In genomic region chr17:45228985-45229517, GRCh38 we compare ENCODE assay signal across 8 cellular contexts. TPM values are rescaled to one million over a fixed set of nuclear protein-coding genes. Genes with fewer than 3 reads are reported as not detected.
DNase-seq lines count a peak whose midpoint lies in the region; ATAC-seq and TF ChIP-seq lines count a peak whose summit lies in the region.

No MANE protein-coding gene starts in this region.

- H3K27ac ChIP-seq in SJCRH30 (peak overlapping the region; percentile 43), skeletal muscle tissue (ENCODE audit: low read depth, low read length) (peak overlapping the region; percentile 84)

- H3K9me3 Mint-ChIP-seq in endothelial cell (ENCODE audit: unreplicated experiment), result no peaks in the 10 kb centered on the region

- peaks cover 9% of the 10 kb centered on the region for H3K27me3 Mint-ChIP-seq in endothelial cell (ENCODE audit: unreplicated experiment)

- peaks cover 22% of the 10 kb centered on the region for H3K4me1 Mint-ChIP-seq in endothelial cell (ENCODE audit: unreplicated experiment)

- H3K27me3 ChIP-seq in SJCRH30 (no peaks in the 10 kb centered on the region; the same call in 1 of the 2 replicates), skeletal muscle tissue (ENCODE audit: control insufficient read depth in 3 of 3, insufficient read depth in 3 of 3, low read length in 3 of 3) (no peaks in the 10 kb centered on the region)

- DNase-seq in SJCRH30 (peak; percentile 67 to 68), cardiac septum (ENCODE audit: low spot score) (peak; percentile 96), NCI-H146 treated with DMSO at 0.1 percent for 48 hours (lab: John Stamatoyannopoulos, UW; ENCODE audit: unreplicated experiment) (no peak), endothelial cell (ENCODE audit: low spot score) (no peak)
- DNase-seq in activated naive CD4-positive, alpha-beta T cell treated with Interleukin-2 at 50 U/mL for 16 hours, result peak; percentile 89

- no peaks in the 10 kb centered on the region for H3K9me3 ChIP-seq in SJCRH30 (replicated peaks)
- no peaks in the 10 kb centered on the region for H3K9me3 ChIP-seq in skeletal muscle tissue (ENCODE audit: control insufficient read depth in 3 of 3, low read length in 3 of 3)

- H3K27ac Mint-ChIP-seq in endothelial cell (ENCODE audit: unreplicated experiment), result no peak overlapping the region

- peak overlapping the region; percentile 42 to 72 (median 68) for H3K9ac ChIP-seq in skeletal muscle tissue (ENCODE audit: low read depth in 1 of 3, low read length in 3 of 3)

- peak overlapping the region; percentile 8 for H3K4me3 ChIP-seq in SJCRH30
- H3K4me3 ChIP-seq in skeletal muscle tissue (ENCODE audit: low read length in 3 of 3), result peak overlapping the region in 2 of 3 donors; percentile 3 to 38

- no peaks in the 10 kb centered on the region for H3K36me3 ChIP-seq in SJCRH30
- H3K36me3 ChIP-seq in skeletal muscle tissue (ENCODE audit: control insufficient read depth in 3 of 3, insufficient read depth in 3 of 3, low read length in 3 of 3), result no peaks in the 10 kb centered on the region

- TF ChIP-seq CTCF in endothelial cell (IDR thresholded peaks at IDR 0.05; ENCODE audit: unreplicated experiment), result no peak

- no peak overlapping the region for H3K4me3 Mint-ChIP-seq in endothelial cell (ENCODE audit: unreplicated experiment)

- H3K4me1 ChIP-seq in SJCRH30 (peaks cover 43% of the 10 kb centered on the region), skeletal muscle tissue (ENCODE audit: control insufficient read depth in 3 of 3, insufficient read depth in 3 of 3, low read length in 3 of 3) (peaks cover 56 to 59% (median 58%) of the 10 kb centered on the region in 3 donors)

- peak; percentile 33 for ATAC-seq in HG02943 (IDR thresholded peaks at IDR 0.05; ENCODE audit: low read depth, unreplicated experiment)

- TF ChIP-seq POLR2A in GM10847 (IDR thresholded peaks at IDR 0.05; ENCODE audit: extremely low read depth, insufficient read length), result peak; percentile 5

- peaks cover 5% of the 10 kb centered on the region for H3K36me3 Mint-ChIP-seq in endothelial cell (ENCODE audit: low read depth, unreplicated experiment)

- intact Hi-C loops in cardiac septum (cut with DNase I), result no loop called here

RNA-seq across cellular contexts. Expression of gene FMNL1, which starts 7.4 kb away (rescaled TPM):
- total RNA-seq in SJCRH30 (2014; rRNA removed; shearing (Covaris generic)), result 0.91 and 1.1 TPM in 2 replicates
- total RNA-seq in cardiac septum (12.2 TPM), skeletal muscle tissue (3.1 TPM), endothelial cell (ENCODE audit: unreplicated experiment) (103 TPM)

RNA-seq across cellular contexts. Expression of gene SPATA32, which starts 32.8 kb away (rescaled TPM):
- 0.08 TPM in 1 of 2 replicates, not detected in the other for total RNA-seq in SJCRH30 (2014; rRNA removed; shearing (Covaris generic))
- not detected for total RNA-seq in cardiac septum
- total RNA-seq in skeletal muscle tissue, result not detected
- not detected for total RNA-seq in endothelial cell (ENCODE audit: unreplicated experiment)

Comparison
In these comparisons a context has a peak if more than half of its experiments do, and no peak if none do; other contexts are left out.
1. DNase-seq: peak in SJCRH30 (2 of 2), activated naive CD4-positive, alpha-beta T cell treated with Interleukin-2 at 50 U/mL for 16 hours (single experiment) and cardiac septum (single experiment); none in NCI-H146 treated with DMSO at 0.1 percent for 48 hours (single experiment) and endothelial cell (single experiment).